ENCODE assay signal across 3 cellular contexts in the genomic region with DNA sequence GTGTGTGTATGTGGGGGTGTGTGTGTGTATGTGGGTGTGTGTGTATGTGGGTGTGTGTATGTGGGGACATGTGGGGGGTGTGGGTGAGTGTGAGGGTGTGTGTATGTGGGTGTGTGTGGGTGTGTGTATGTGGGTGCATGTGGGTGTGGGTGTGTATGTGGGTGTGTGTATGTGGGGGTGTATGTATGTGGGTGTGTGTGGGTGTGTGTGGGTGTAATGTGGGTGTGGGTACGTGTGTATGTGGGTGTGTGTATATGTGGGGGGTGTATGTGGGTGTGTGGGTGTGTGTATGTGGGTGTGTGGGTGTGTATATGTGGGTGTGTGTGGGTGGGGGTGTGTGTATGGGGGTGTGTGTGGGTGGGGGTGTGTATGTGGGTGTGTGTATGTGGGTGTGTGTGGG.
TF ChIP-seq lines count a peak whose summit lies in the region.

No MANE protein-coding gene starts in this region.

TF ChIP-seq in HEK293, 187 proteins besides CTCF, POLR2A, EP300 and RAD21:
- TF ChIP-seq ZFHX2 (tag by site-specific recombination; conservative IDR thresholded peaks at IDR 0.05) (peak; percentile 81), KLF9 (tag by site-specific recombination; IDR thresholded peaks at IDR 0.05; ENCODE audit: low read depth) (peak; percentile 59), KLF1 (tag by site-specific recombination; IDR thresholded peaks at IDR 0.05) (peak; percentile 54; the same call in 1 of the 2 replicates), ZNF184 (tag by site-specific recombination; IDR thresholded peaks at IDR 0.05) (no peak), KLF8 (tag by site-specific recombination; IDR thresholded peaks at IDR 0.05) (peak; percentile 54; the same call in 1 of the 2 replicates), EGR2 (tag by site-specific recombination; IDR thresholded peaks at IDR 0.05; ENCODE audit: low read depth) (peak; percentile 96), ZNF221 (tag by site-specific recombination; IDR thresholded peaks at IDR 0.05; ENCODE audit: borderline replicate concordance) (no peak), ZBTB17 (tag by site-specific recombination; IDR thresholded peaks at IDR 0.05) (no peak)

TF ChIP-seq in IMR-90, 13 proteins besides CTCF, POLR2A, EP300 and RAD21:
- TF ChIP-seq RCOR1 (IDR thresholded peaks at IDR 0.05; ENCODE audit: insufficient replicate concordance, low read length) (no peak), MAFK (IDR thresholded peaks at IDR 0.05; ENCODE audit: low read depth, low read length) (no peak), CEBPB (IDR thresholded peaks at IDR 0.05; ENCODE audit: low read depth, low read length) (no peak), RFX5 (IDR thresholded peaks at IDR 0.05; ENCODE audit: low read depth, low read length) (no peak), BHLHE40 (IDR thresholded peaks at IDR 0.05; ENCODE audit: low read depth, low read length) (no peak)

TF ChIP-seq in K562, 482 proteins besides CTCF, POLR2A, EP300 and RAD21:
- TF ChIP-seq EGR1 (conservative IDR thresholded peaks at IDR 0.05), result peak; percentile 87
- no peak for TF ChIP-seq HDAC1 (IDR thresholded peaks at IDR 0.05)
